In genomic region chr17:82281502-82282238, GRCh38 we compare ENCODE assay signal across 10 cellular contexts. TPM values are rescaled to one million over a fixed set of nuclear protein-coding genes. Genes with fewer than 3 reads are reported as not detected.
DNase-seq lines count a peak whose midpoint lies in the region; ATAC-seq and TF ChIP-seq lines count a peak whose summit lies in the region.
"Had no signal": no experiment of that assay in that cellular context is flagged by ENCODE, and none has a peak within 500 bp of the region (broad histone marks: within the 10 kb centered on the region; RNA-seq: fewer than 3 reads in every experiment).

No MANE protein-coding gene starts in this region.

- 75 to 84% methylated on average over 13 to 17 of the region's 22 CpGs for WGBS in thyroid gland, 2 donors

- ATAC-seq in stimulated activated effector memory CD8-positive, alpha-beta T cell treated with anti-CD3 and anti-CD28 coated beads, Interleukin-12 subunit alpha, Interleukin-12 subunit beta, amount 100 ng/mL, for 72 hours = peak; percentile 95

- no peak overlapping the region for H3K4me3 Mint-ChIP-seq in activated CD4-positive, alpha-beta T cell treated with anti-CD3 and anti-CD28 coated beads, Interleukin-2, amount 10 ng/mL, durations not matched to agents 7 days and 5 days
- H3K4me3 Mint-ChIP-seq in stimulated activated effector memory CD8-positive, alpha-beta T cell treated with anti-CD3 and anti-CD28 coated beads, Interleukin-12 subunit alpha, Interleukin-12 subunit beta, amount 100 ng/mL, for 72 hours = peak overlapping the region; percentile 64

- TF ChIP-seq CTCF in thyroid gland (IDR thresholded peaks at IDR 0.05) = no peak

- H3K9me3 ChIP-seq in thyroid gland = no peaks in the 10 kb centered on the region
- H3K9me3 ChIP-seq: right atrium auricular region had no signal

- H3K9me3 Mint-ChIP-seq in activated CD4-positive, alpha-beta T cell treated with anti-CD3 and anti-CD28 coated beads, Interleukin-2, amount 10 ng/mL, durations not matched to agents 7 days and 5 days = no peaks in the 10 kb centered on the region
- H3K9me3 Mint-ChIP-seq in stimulated activated effector memory CD8-positive, alpha-beta T cell treated with anti-CD3 and anti-CD28 coated beads, Interleukin-12 subunit alpha, Interleukin-12 subunit beta, amount 100 ng/mL, for 72 hours = no peaks in the 10 kb centered on the region

- H3K36me3 Mint-ChIP-seq in activated CD4-positive, alpha-beta T cell treated with anti-CD3 and anti-CD28 coated beads, Interleukin-2, amount 10 ng/mL, durations not matched to agents 7 days and 5 days (ENCODE audit: low read depth) = no peaks in the 10 kb centered on the region
- peaks cover 13% of the 10 kb centered on the region for H3K36me3 Mint-ChIP-seq in stimulated activated effector memory CD8-positive, alpha-beta T cell treated with anti-CD3 and anti-CD28 coated beads, Interleukin-12 subunit alpha, Interleukin-12 subunit beta, amount 100 ng/mL, for 72 hours

- CTCF ChIA-PET in activated CD4-positive, alpha-beta T cell treated with anti-CD3 and anti-CD28 coated beads, Interleukin-2, amount 10 ng/mL, durations not matched to agents 7 days and 5 days (lab: Charles Lee) = interaction anchor here (1.1 to 1.6 kb wide), 3 partner anchors 9 to 16 kb away, joined by 3 to 6 read pairs (median 4); partner anchors contain the start of gene CSNK1D

- no peaks in the 10 kb centered on the region for H3K36me3 ChIP-seq in thyroid gland
- H3K36me3 ChIP-seq: right atrium auricular region had no signal

- H3K27me3 ChIP-seq in thyroid gland = no peaks in the 10 kb centered on the region
- H3K27me3 ChIP-seq: right atrium auricular region had no signal

- intact Hi-C loops in thyroid gland (cut with DNase I) = no loop called here

- no peak overlapping the region for H3K4me3 ChIP-seq in thyroid gland (replicated peaks in 1 of 3)
- H3K4me3 ChIP-seq: right atrium auricular region had no signal

- POLR2A ChIA-PET in activated CD4-positive, alpha-beta T cell treated with anti-CD3 and anti-CD28 coated beads, Interleukin-2, amount 10 ng/mL, durations not matched to agents 7 days and 5 days (lab: Charles Lee) = no interaction called here

- DNase-seq in activated CD4-positive, alpha-beta T cell treated with anti-CD3 and anti-CD28 coated beads for 4 hours = peak; percentile 47 to 69
- DNase-seq in activated CD4-positive, alpha-beta T cell treated with anti-CD3 and anti-CD28 coated beads, Interleukin-2, amount 10 ng/mL, durations not matched to agents 7 days and 5 days = no peak
- peak; percentile 43 to 56 for DNase-seq in activated CD4-positive, alpha-beta T cell treated with anti-CD3 and anti-CD28 coated beads, Interleukin-2, amount 50 U/mL, for 4 hours
- DNase-seq in iris pigment epithelial cell (ENCODE audit: low read depth) = peak; percentile 37
- DNase-seq in stimulated activated effector memory CD8-positive, alpha-beta T cell treated with anti-CD3 and anti-CD28 coated beads, Interleukin-12 subunit alpha, Interleukin-12 subunit beta, amount 100 ng/mL, for 72 hours (ENCODE audit: low spot score in 2 of 2) = peak; percentile 56 to 77
- no peak for DNase-seq in AG20443 (ENCODE audit: low spot score)
- no peak for DNase-seq in AG08395 (ENCODE audit: low spot score)
- no peak for DNase-seq in thyroid gland
- DNase-seq: NCI-H526 treated with DMSO at 0.1 percent for 48 hours had no signal

- peaks cover 14 to 36% of the 10 kb centered on the region in 2 donors for H3K4me1 ChIP-seq in thyroid gland

- peaks cover 19% of the 10 kb centered on the region for H3K4me1 Mint-ChIP-seq in activated CD4-positive, alpha-beta T cell treated with anti-CD3 and anti-CD28 coated beads, Interleukin-2, amount 10 ng/mL, durations not matched to agents 7 days and 5 days
- H3K4me1 Mint-ChIP-seq in stimulated activated effector memory CD8-positive, alpha-beta T cell treated with anti-CD3 and anti-CD28 coated beads, Interleukin-12 subunit alpha, Interleukin-12 subunit beta, amount 100 ng/mL, for 72 hours = peaks cover 33% of the 10 kb centered on the region

- H3K27ac ChIP-seq in thyroid gland = no peak overlapping the region
- H3K27ac ChIP-seq: right atrium auricular region had no signal

- H3K27me3 Mint-ChIP-seq in activated CD4-positive, alpha-beta T cell treated with anti-CD3 and anti-CD28 coated beads, Interleukin-2, amount 10 ng/mL, durations not matched to agents 7 days and 5 days = no peaks in the 10 kb centered on the region

- TF ChIP-seq POLR2A in thyroid gland (IDR thresholded peaks at IDR 0.05) = no peak

- no peak overlapping the region for H3K27ac Mint-ChIP-seq in activated CD4-positive, alpha-beta T cell treated with anti-CD3 and anti-CD28 coated beads, Interleukin-2, amount 10 ng/mL, durations not matched to agents 7 days and 5 days
- peak overlapping the region; percentile 74 for H3K27ac Mint-ChIP-seq in stimulated activated effector memory CD8-positive, alpha-beta T cell treated with anti-CD3 and anti-CD28 coated beads, Interleukin-12 subunit alpha, Interleukin-12 subunit beta, amount 100 ng/mL, for 72 hours

RNA-seq across cellular contexts. Expression of gene CSNK1D, which starts 8.2 kb away (rescaled TPM):
- total RNA-seq in activated CD4-positive, alpha-beta T cell treated with anti-CD3 and anti-CD28 coated beads, Interleukin-2, amount 10 ng/mL, durations not matched to agents 7 days and 5 days = 100 to 1,000 TPM; 115 to 142 TPM
- 10 to 100 TPM; 47.3 to 91.2 (median 88.7) TPM for total RNA-seq in thyroid gland

RNA-seq across cellular contexts. Expression of gene CD7, which starts 35.7 kb away (rescaled TPM):
- 100 to 1,000 TPM; 285 to 292 TPM for total RNA-seq in activated CD4-positive, alpha-beta T cell treated with anti-CD3 and anti-CD28 coated beads, Interleukin-2, amount 10 ng/mL, durations not matched to agents 7 days and 5 days
- 1 to 10 TPM in 2 of 4 donors, under 1 TPM in 1, not detected in 1; 0.45 to 3.0 (median 2.5) TPM for total RNA-seq in thyroid gland

RNA-seq across cellular contexts. Expression of gene SECTM1, which starts 51.9 kb away (rescaled TPM):
- 10 to 100 TPM; 16.4 TPM for total RNA-seq in activated CD4-positive, alpha-beta T cell treated with anti-CD3 and anti-CD28 coated beads, Interleukin-2, amount 10 ng/mL, durations not matched to agents 7 days and 5 days
- total RNA-seq in thyroid gland = 10 to 100 TPM in 1 of 4 donors, 1 to 10 TPM in 3; 4.1 to 15.3 (median 5.1) TPM

RNA-seq across cellular contexts. Expression of gene SLC16A3, which starts 52.8 kb away (rescaled TPM):
- total RNA-seq in activated CD4-positive, alpha-beta T cell treated with anti-CD3 and anti-CD28 coated beads, Interleukin-2, amount 10 ng/mL, durations not matched to agents 7 days and 5 days = 100 to 1,000 TPM; 104 to 140 TPM
- 10 to 100 TPM; 42.1 to 75.5 (median 44.2) TPM for total RNA-seq in thyroid gland

Comparison
In these comparisons a context has a peak if more than half of its experiments do, and no peak if none do; other contexts are left out.
1. DNase-seq: peak in activated CD4-positive, alpha-beta T cell treated with anti-CD3 and anti-CD28 coated beads for 4 hours (2 of 2), activated CD4-positive, alpha-beta T cell treated with anti-CD3 and anti-CD28 coated beads, Interleukin-2, amount 50 U/mL, for 4 hours (2 of 2), iris pigment epithelial cell (single experiment) and stimulated activated effector memory CD8-positive, alpha-beta T cell treated with anti-CD3 and anti-CD28 coated beads, Interleukin-12 subunit alpha, Interleukin-12 subunit beta, amount 100 ng/mL, for 72 hours (2 of 2); none in activated CD4-positive, alpha-beta T cell treated with anti-CD3 and anti-CD28 coated beads, Interleukin-2, amount 10 ng/mL, durations not matched to agents 7 days and 5 days (single experiment), AG20443 (single experiment), AG08395 (single experiment) and thyroid gland (0 of 2).
2. RNA of gene CD7, which starts 35.7 kb away (total RNA-seq): 285 to 292 TPM in activated CD4-positive, alpha-beta T cell treated with anti-CD3 and anti-CD28 coated beads, Interleukin-2, amount 10 ng/mL, durations not matched to agents 7 days and 5 days; 0.45 to 3.0 TPM in thyroid gland; every median in the first group is over 10 times any median in the second.